ENCODE assay signal across 7 cellular contexts in genomic region chr2:216009215-216009614, GRCh38. TPM values are rescaled to one million over a fixed set of nuclear protein-coding genes. Genes with fewer than 3 reads are reported as not detected.
A peak's percentile ranks its signal among the peaks of the same experiment; 100 is the strongest.
DNase-seq lines count a peak whose midpoint lies in the region; ATAC-seq, FAIRE-seq and TF ChIP-seq lines count a peak whose summit lies in the region.
"Not testable (repeated sequence)": the region's sequence is repeated elsewhere in the genome, so short reads cannot be mapped to it uniquely, and the experiment has no call there.

No MANE protein-coding gene starts in this region.

- not testable (repeated sequence) for DNase-seq in GM18507 (ENCODE audit: extremely low spot score, insufficient read length, low read depth); GM12878 (ENCODE audit: low read depth, low spot score)

- H3K27me3 ChIP-seq in Loucy (ENCODE audit: insufficient read depth, low read length, poor library complexity, severe bottlenecking); GM12878 (replicated peaks in 1 of 2; ENCODE audit: control insufficient read depth in 2 of 2, insufficient read depth in 2 of 2, low read length in 1 of 2): not testable (repeated sequence)

- H3K4me2 ChIP-seq in Loucy (ENCODE audit: low read depth, low read length, poor library complexity, severe bottlenecking): peak overlapping the region; percentile 89
- H3K4me2 ChIP-seq in GM12878 (ENCODE audit: control insufficient read depth, insufficient read depth): peak overlapping the region; percentile 75

- TF ChIP-seq POLR2A in GM12878 (IDR thresholded peaks at IDR 0.05; ENCODE audit: low read depth, low read length): not testable (repeated sequence)

- peaks cover 15% of the 10 kb centered on the region for H4K20me1 ChIP-seq in Loucy (ENCODE audit: insufficient read depth, low read length, poor library complexity, severe bottlenecking)
- not testable (repeated sequence) for H4K20me1 ChIP-seq in GM12878 (ENCODE audit: control insufficient read depth, insufficient read depth)

- intact Hi-C loops in GM12878 (cut with micrococcal nuclease; ENCODE audit: unreplicated experiment): not testable (repeated sequence)

- POLR2A ChIA-PET in GM12878 (lab: Charles Lee): interaction anchor here (2.5 to 5.3 kb wide), 2 partner anchors 8 to 23 kb away, joined by 8 to 61 read pairs; no protein-coding TSS in a partner anchor

- 0 out of 2 replicates have a peak, but pooled peaks have one; percentile 6 for TF ChIP-seq RAD21 in GM12878 (IDR thresholded peaks at IDR 0.05; ENCODE audit: insufficient read depth, low read depth, low read length)

- not testable (repeated sequence) for H2AFZ ChIP-seq in Loucy (ENCODE audit: low read length); GM12878 (ENCODE audit: control insufficient read depth, low read depth, low read length)

- FAIRE-seq in GM18507 (lab: Jason Lieb, UNC): peak; percentile 42
- not testable (repeated sequence) for FAIRE-seq in GM12878 (lab: Jason Lieb, UNC)

- RAD21 ChIA-PET in GM12878 (lab: Charles Lee; ENCODE audit: unreplicated experiment): interaction anchor here (1.4 to 10.3 kb wide), 7 partner anchors 7 to 59 kb away, joined by 3 to 104 read pairs (median 16); no protein-coding TSS in a partner anchor

- H3K4me1 ChIP-seq in Loucy (ENCODE audit: insufficient read depth, low read length, poor library complexity, severe bottlenecking) (peaks cover 57% of the 10 kb centered on the region), GM12878 (ENCODE audit: control insufficient read depth, insufficient read depth, low read length) (peaks cover 29% of the 10 kb centered on the region)

- H3K4me3 Mint-ChIP-seq in stimulated activated memory B cell treated with anti-CD40 and anti-IgM and Interleukin-4, amounts not matched to agents 10 μg/mL and 1 μg/mL and 100 μg/mL, for 72 hours: peak overlapping the region; percentile 35

- H3K27ac Mint-ChIP-seq in stimulated activated memory B cell treated with anti-CD40 and anti-IgM and Interleukin-4, amounts not matched to agents 10 μg/mL and 1 μg/mL and 100 μg/mL, for 72 hours: peak overlapping the region; percentile 33

- 40% methylated on average over 2 of the region's 2 CpGs for whole genome bisulfite sequencing in GM12878 (ENCODE audit: insufficient coverage, insufficient replicate concordance, low lambda C conversion rate, missing lambda C conversion rate)

- not testable (repeated sequence) for BruUV-seq in GM12878 (replicated peaks; lab: Mats Ljungman, UMichigan)

- in situ Hi-C loops in GM12878 (cut with MboI): not testable (repeated sequence)

- TF ChIP-seq EP300 in GM12878 (IDR thresholded peaks at IDR 0.05; ENCODE audit: borderline replicate concordance in 1 of 2, control insufficient read depth in 1 of 2, low read depth in 2 of 2, low read length in 2 of 2): not testable (repeated sequence)

- not testable (repeated sequence) for H3K36me3 ChIP-seq in Loucy (ENCODE audit: insufficient read depth, low read length); GM12878 (ENCODE audit: control insufficient read depth in 2 of 2, insufficient read depth in 2 of 2, low read length in 1 of 2)

- peaks cover 64% of the 10 kb centered on the region for H3K4me1 Mint-ChIP-seq in stimulated activated memory B cell treated with anti-CD40 and anti-IgM and Interleukin-4, amounts not matched to agents 10 μg/mL and 1 μg/mL and 100 μg/mL, for 72 hours

- SMC1A ChIA-PET in GM12878 (lab: Charles Lee; ENCODE audit: uncharacterized antibody, unreplicated experiment): interaction anchor here (1.2 to 7.2 kb wide), 7 partner anchors 8 to 600 kb away, joined by 3 to 80 read pairs (median 11); no protein-coding TSS in a partner anchor

- peaks cover 18% of the 10 kb centered on the region for H3K36me3 Mint-ChIP-seq in stimulated activated memory B cell treated with anti-CD40 and anti-IgM and Interleukin-4, amounts not matched to agents 10 μg/mL and 1 μg/mL and 100 μg/mL, for 72 hours

- not testable (repeated sequence) for TF ChIP-seq CTCF in Loucy (conservative IDR thresholded peaks at IDR 0.05; ENCODE audit: low read length); GM12878 (IDR thresholded peaks at IDR 0.05 in 2 of 3, conservative IDR thresholded peaks at IDR 0.05 in 1 of 3; ENCODE audit: control insufficient read depth in 2 of 3, extremely low read depth in 1 of 3, insufficient read depth in 1 of 3, low read depth in 3 of 3, low read length in 3 of 3)

- not testable (repeated sequence) for H3K9me2 ChIP-seq in Loucy (replicated peaks; ENCODE audit: low read depth, low read length)

- H3K4me3 ChIP-seq in Loucy (ENCODE audit: low read length, poor library complexity, severe bottlenecking) (peak overlapping the region; percentile 19), GM12878 (peak overlapping the region; percentile 63; the same call in 1 of the 2 replicates)

- not testable (repeated sequence) for H3K9ac ChIP-seq in Loucy (ENCODE audit: low read depth, low read length, poor library complexity, severe bottlenecking)
- peak overlapping the region; percentile 22; the same call in 1 of the 2 replicates for H3K9ac ChIP-seq in GM12878 (ENCODE audit: control insufficient read depth, insufficient read depth, low read length)

- CTCF ChIA-PET in GM12878 (lab: Yijun Ruan, JAX): interaction anchor here (1.5 to 10.4 kb wide), 4 partner anchors 8 to 78 kb away, joined by 4 to 138 read pairs (median 46); no protein-coding TSS in a partner anchor

- H3K9me3 ChIP-seq in Loucy (ENCODE audit: insufficient read depth, low read depth, low read length); GM12878 (replicated peaks; ENCODE audit: control insufficient read depth, insufficient read depth, low read length): not testable (repeated sequence)

- H3K79me2 ChIP-seq in Loucy (ENCODE audit: insufficient read depth, low read length) (peaks cover 77% of the 10 kb centered on the region), GM12878 (ENCODE audit: control insufficient read depth, insufficient read depth, low read length) (peaks cover 80% of the 10 kb centered on the region)

- peak overlapping the region; percentile 74 for H3K27ac ChIP-seq in GM12878 (ENCODE audit: control insufficient read depth, insufficient read depth)

- not testable (repeated sequence) for H3K9me3 Mint-ChIP-seq in stimulated activated memory B cell treated with anti-CD40 and anti-IgM and Interleukin-4, amounts not matched to agents 10 μg/mL and 1 μg/mL and 100 μg/mL, for 72 hours

- peaks cover 10% of the 10 kb centered on the region for H3F3A ChIP-seq in Loucy (ENCODE audit: low read depth)

- peak; percentile 17 for ATAC-seq in GM19351 (IDR thresholded peaks at IDR 0.05; ENCODE audit: unreplicated experiment)
- peak; percentile 21 for ATAC-seq in GM21447 (IDR thresholded peaks at IDR 0.05; ENCODE audit: unreplicated experiment)
- ATAC-seq in HG03103 (IDR thresholded peaks at IDR 0.05; ENCODE audit: low read depth, unreplicated experiment): peak; percentile 24
- ATAC-seq in GM12878: peak; percentile 9
- ATAC-seq in stimulated activated memory B cell treated with anti-CD40 and anti-IgM and Interleukin-4, amounts not matched to agents 10 μg/mL and 1 μg/mL and 100 μg/mL, for 72 hours: not testable (repeated sequence)

- not testable (repeated sequence) for H3K27me3 Mint-ChIP-seq in stimulated activated memory B cell treated with anti-CD40 and anti-IgM and Interleukin-4, amounts not matched to agents 10 μg/mL and 1 μg/mL and 100 μg/mL, for 72 hours

TF ChIP-seq in GM12878, 131 proteins besides CTCF, POLR2A, EP300 and RAD21 (continues in another document):
- TF ChIP-seq TCF3 (IDR thresholded peaks at IDR 0.05; ENCODE audit: borderline replicate concordance, insufficient read depth, low read depth, low read length) (0 out of 2 replicates have a peak, but pooled peaks have one; percentile 55), ATF2 (IDR thresholded peaks at IDR 0.05; ENCODE audit: low read length) (0 out of 2 replicates have a peak, but pooled peaks have one; percentile 25)

RNA-seq across cellular contexts. Expression of gene MREG, which starts 4.1 kb away (rescaled TPM):
- total RNA-seq in GM12878 (2013; cell fraction: nucleolus; rRNA removed): 18.7 and 19.5 TPM in 2 replicates
- total RNA-seq in GM12878 (2014; rRNA removed) (39.0 and 40.9 TPM in 2 replicates), GM12878 (2014; rRNA removed; fragmentation: Illumina TruSeq; extraction: Trizol) (27.9 and 28.5 TPM in 2 replicates), GM12878 (2021) (45.0 and 46.3 TPM in 2 replicates)
- 15.4 TPM for polyA plus RNA-seq in GM12878 (2011; ENCODE audit: low read depth)
- polyA plus RNA-seq in GM12878 (2011; rRNA removed) (31.9 and 47.2 TPM in 2 replicates), GM12878 (2014; fragmentation: Illumina TruSeq; extraction: Trizol) (23.8 and 30.2 TPM in 2 replicates), GM12878 (2014; fragmentation: Nextera tagmentation; extraction: Ambion mirVana) (10 to 100 TPM; 16.8 to 21.3 TPM), GM12878 (2014; rRNA removed) (34.1 and 34.5 TPM in 2 replicates), GM12878 (2016; fragmentation: Nextera tagmentation; extraction: Ambion mirVana) (10 to 100 TPM in 1 of 2 experiments, 1 to 10 TPM in 1; 6.9 to 28.6 TPM)
- polyA plus RNA-seq in GM12878 (2011; cell fraction: cytosol; rRNA removed): 15.6 and 17.5 TPM in 2 replicates
- 18.2 and 22.0 TPM in 2 replicates for polyA plus RNA-seq in GM12878 (2011; cell fraction: nucleus; rRNA removed)
- 18.6 and 22.6 TPM in 2 replicates for polyA plus RNA-seq in GM12878 (2012)
- polyA minus RNA-seq in GM12878 (2011; rRNA and poly(A)+ RNA removed): 22.3 and 23.7 TPM in 2 replicates
- 11.2 and 13.9 TPM in 2 replicates for polyA minus RNA-seq in GM12878 (2011; cell fraction: cytosol; rRNA and poly(A)+ RNA removed)
- polyA minus RNA-seq in GM12878 (2011; cell fraction: nucleus; rRNA and poly(A)+ RNA removed): 8.3 and 14.4 TPM in 2 replicates
